Comparison of ENCODE assay signal across 8 cellular contexts in the genomic region with DNA sequence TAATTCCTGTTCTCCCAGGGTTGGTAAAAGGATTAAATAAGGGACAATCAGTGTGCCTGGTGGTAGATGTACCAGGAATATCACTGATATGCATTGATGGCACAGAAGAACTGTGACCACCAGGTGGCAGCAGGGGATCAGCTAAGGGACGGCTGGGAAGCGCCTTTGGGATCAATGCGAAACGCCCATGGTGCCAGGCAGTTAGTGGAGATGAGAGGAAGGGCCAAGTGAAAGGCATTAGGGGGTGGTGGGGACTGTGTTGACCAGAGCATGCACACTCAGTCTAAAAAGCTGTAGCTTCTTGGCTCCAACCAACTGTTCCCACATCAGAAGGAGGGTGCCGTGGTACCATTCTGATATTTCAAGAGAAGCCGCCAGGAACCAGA. TPM values are rescaled to one million over a fixed set of nuclear protein-coding genes. Genes with fewer than 3 reads are reported as not detected.
DNase-seq lines count a peak whose midpoint lies in the region; TF ChIP-seq lines count a peak whose summit lies in the region.

No MANE protein-coding gene starts in this region.

- no peak overlapping the region for H3K27ac ChIP-seq in Peyer's patch
- no peak overlapping the region for H3K27ac ChIP-seq in brain microvascular endothelial cell
- H3K27ac ChIP-seq in sigmoid colon = no peak overlapping the region

- no peaks in the 10 kb centered on the region for H3K36me3 Mint-ChIP-seq in T-helper 2 cell treated with Interferon-gamma antibody and Interleukin-4, amounts not matched to agents 5 μg/mL and 100 μg/mL, for 36 hours (ENCODE audit: low read depth)

- no peak overlapping the region for H3K4me3 Mint-ChIP-seq in T-helper 2 cell treated with Interferon-gamma antibody and Interleukin-4, amounts not matched to agents 5 μg/mL and 100 μg/mL, for 36 hours

- intact Hi-C loops in sigmoid colon (cut with DNase I) = loop anchor here (1.0 to 2.0 kb wide), 2 partner anchors 191 to 216 kb away; no protein-coding TSS in a partner anchor

- H3K9me3 ChIP-seq in Peyer's patch = no peaks in the 10 kb centered on the region
- no peaks in the 10 kb centered on the region for H3K9me3 ChIP-seq in sigmoid colon

- DNase-seq in AG04449 (ENCODE audit: low read depth, low spot score) = no peak
- DNase-seq in GM10248 (ENCODE audit: extremely low spot score) = peak; percentile 73
- peak; percentile 34 for DNase-seq in Jurkat, Clone E6-1 (ENCODE audit: low read depth, low spot score)
- peak in 2 of 3 donors; percentile 55 to 84 for DNase-seq in Peyer's patch
- DNase-seq in brain microvascular endothelial cell = peak; percentile 66
- DNase-seq in iPS DF 4.7 (ENCODE audit: extremely low read depth, low spot score) = peak; percentile 62
- DNase-seq in sigmoid colon = peak; percentile 50
- no peak for DNase-seq in T-helper 2 cell treated with Interferon-gamma antibody and Interleukin-4, amounts not matched to agents 5 μg/mL and 100 μg/mL, for 36 hours (ENCODE audit: low spot score)

- TF ChIP-seq POLR2A in Peyer's patch (IDR thresholded peaks at IDR 0.05) (no peak), sigmoid colon (IDR thresholded peaks at IDR 0.05) (no peak)

- H3K4me3 ChIP-seq in AG04449 (ENCODE audit: low read depth, low read length) (no peak overlapping the region), Peyer's patch (no peak overlapping the region), brain microvascular endothelial cell (ENCODE audit: low read depth, low read length) (no peak overlapping the region), sigmoid colon (no peak overlapping the region)
- H3K4me3 ChIP-seq in Jurkat, Clone E6-1 (ENCODE audit: low read length) = no peak overlapping the region

- H3K36me3 ChIP-seq in Peyer's patch = no peaks in the 10 kb centered on the region
- no peaks in the 10 kb centered on the region for H3K36me3 ChIP-seq in brain microvascular endothelial cell (replicated peaks)
- H3K36me3 ChIP-seq in sigmoid colon = peaks cover 0 to 13% (median 0%) of the 10 kb centered on the region in 4 donors

- CTCF ChIA-PET in AG04449 (lab: Yijun Ruan, JAX) (interaction anchor here (0.7 to 22.1 kb wide), 33 partner anchors 8 to 683 kb away, joined by 3 to 924 read pairs (median 4); partner anchors contain the start of gene SLC26A2), GM10248 (lab: Yijun Ruan, JAX) (interaction anchor here (0.6 to 15.7 kb wide), 28 partner anchors 9 to 714 kb away, joined by 3 to 297 read pairs (median 4); partner anchors contain the start of genes CSNK1A1, PPARGC1B and SLC26A2)

- TF ChIP-seq CTCF in AG04449 (IDR thresholded peaks at IDR 0.05; ENCODE audit: insufficient read depth, low read length, missing control alignments) (peak; percentile 86), GM10248 (IDR thresholded peaks at IDR 0.05; ENCODE audit: control extremely low read depth, extremely low read depth, low read depth, missing control alignments) (peak; percentile 89), Peyer's patch (IDR thresholded peaks at IDR 0.05) (peak; percentile 45 to 95 (median 82)), brain microvascular endothelial cell (IDR thresholded peaks at IDR 0.05; ENCODE audit: low read depth, low read length, missing control alignments) (peak; percentile 89), sigmoid colon (IDR thresholded peaks at IDR 0.05) (peak; percentile 59 to 92 (median 82))

- TF ChIP-seq EP300 in sigmoid colon (IDR thresholded peaks at IDR 0.05) = no peak

- H3K4me1 Mint-ChIP-seq in T-helper 2 cell treated with Interferon-gamma antibody and Interleukin-4, amounts not matched to agents 5 μg/mL and 100 μg/mL, for 36 hours (ENCODE audit: low read depth) = peaks cover 10% of the 10 kb centered on the region

- no peak overlapping the region for H3K27ac Mint-ChIP-seq in T-helper 2 cell treated with Interferon-gamma antibody and Interleukin-4, amounts not matched to agents 5 μg/mL and 100 μg/mL, for 36 hours

- WGBS in sigmoid colon, 2 donors = 33 to 35% methylated on average over 6 of the region's 6 CpGs

- no peaks in the 10 kb centered on the region for H3K27me3 Mint-ChIP-seq in T-helper 2 cell treated with Interferon-gamma antibody and Interleukin-4, amounts not matched to agents 5 μg/mL and 100 μg/mL, for 36 hours (ENCODE audit: low read depth)

- POLR2A ChIA-PET in AG04449 (lab: Yijun Ruan, JAX) = interaction anchor here (1.2 kb wide), 1 partner anchor 191 kb away, joined by 3 read pairs; no protein-coding TSS in a partner anchor
- POLR2A ChIA-PET in GM10248 (lab: Yijun Ruan, JAX) = no interaction called here

- H3K4me1 ChIP-seq in Peyer's patch = peaks cover 0 to 26% (median 3%) of the 10 kb centered on the region in 4 donors
- peaks cover 0 to 32% (median 26%) of the 10 kb centered on the region in 4 donors for H3K4me1 ChIP-seq in sigmoid colon

- no peaks in the 10 kb centered on the region for H3K9me3 Mint-ChIP-seq in T-helper 2 cell treated with Interferon-gamma antibody and Interleukin-4, amounts not matched to agents 5 μg/mL and 100 μg/mL, for 36 hours

- H3K27me3 ChIP-seq in Peyer's patch (no peaks in the 10 kb centered on the region), brain microvascular endothelial cell (replicated peaks) (no peaks in the 10 kb centered on the region), sigmoid colon (no peaks in the 10 kb centered on the region)

- in situ Hi-C loops in brain microvascular endothelial cell (cut with HindIII; ENCODE audit: low pct_ligation_motif_present, low sequenced_read_pairs) = loop anchor here (25.0 kb wide), 2 partner anchors 200 to 350 kb away; no protein-coding TSS in a partner anchor

RNA-seq across cellular contexts. Expression of gene ARHGEF37, which starts 55.6 kb away (rescaled TPM):
- not detected for polyA plus RNA-seq in Jurkat, Clone E6-1 (2012; ENCODE audit: insufficient read depth, insufficient read length)
- total RNA-seq in Peyer's patch (10 to 100 TPM; 10.2 to 21.4 (median 15.3) TPM), sigmoid colon (10 to 100 TPM; 23.5 to 51.0 (median 39.8) TPM)
- polyA plus RNA-seq in sigmoid colon = 1 to 10 TPM; 4.8 to 7.2 (median 7.0) TPM

Comparison
In these comparisons a context has a peak if more than half of its experiments do, and no peak if none do; other contexts are left out.
1. DNase-seq: peak in GM10248 (single experiment), Jurkat, Clone E6-1 (single experiment), Peyer's patch (2 of 3), brain microvascular endothelial cell (single experiment), iPS DF 4.7 (single experiment) and sigmoid colon (single experiment); none in AG04449 (single experiment) and T-helper 2 cell treated with Interferon-gamma antibody and Interleukin-4, amounts not matched to agents 5 μg/mL and 100 μg/mL, for 36 hours (single experiment).
2. Peak in every context shown above with its lines, with median percentiles within 50 percentile points of each other: CTCF ChIP-seq.